In genomic region chr3:31980530-31981205, GRCh38 we compare ENCODE assay signal across 1 cellular context.
TF ChIP-seq lines count a peak whose summit lies in the region.

No MANE protein-coding gene starts in this region.

TF ChIP-seq in K562, 482 proteins besides CTCF, POLR2A, EP300 and RAD21 (continued from another document):
- TF ChIP-seq ZBTB9 (CRISPR knock-in tag; IDR thresholded peaks at IDR 0.05) (no peak), ZNF766 (CRISPR knock-in tag; conservative IDR thresholded peaks at IDR 0.05) (no peak), RBBP5 (IDR thresholded peaks at IDR 0.05; ENCODE audit: borderline replicate concordance, insufficient read depth, low read length, poor library complexity, severe bottlenecking) (no peak), CGGBP1 (CRISPR knock-in tag; IDR thresholded peaks at IDR 0.05) (no peak), SMC3 (conservative IDR thresholded peaks at IDR 0.05; ENCODE audit: insufficient read depth, low read depth, low read length) (no peak), RNF219 (CRISPR knock-in tag; IDR thresholded peaks at IDR 0.05) (no peak), BRF1 (IDR thresholded peaks at IDR 0.05; ENCODE audit: borderline replicate concordance, extremely low read depth, insufficient read length) (no peak)
TF ChIP-seq in K562: peak in this region for 0.
